1 cellular context compared by ENCODE assay signal in the genomic region with DNA sequence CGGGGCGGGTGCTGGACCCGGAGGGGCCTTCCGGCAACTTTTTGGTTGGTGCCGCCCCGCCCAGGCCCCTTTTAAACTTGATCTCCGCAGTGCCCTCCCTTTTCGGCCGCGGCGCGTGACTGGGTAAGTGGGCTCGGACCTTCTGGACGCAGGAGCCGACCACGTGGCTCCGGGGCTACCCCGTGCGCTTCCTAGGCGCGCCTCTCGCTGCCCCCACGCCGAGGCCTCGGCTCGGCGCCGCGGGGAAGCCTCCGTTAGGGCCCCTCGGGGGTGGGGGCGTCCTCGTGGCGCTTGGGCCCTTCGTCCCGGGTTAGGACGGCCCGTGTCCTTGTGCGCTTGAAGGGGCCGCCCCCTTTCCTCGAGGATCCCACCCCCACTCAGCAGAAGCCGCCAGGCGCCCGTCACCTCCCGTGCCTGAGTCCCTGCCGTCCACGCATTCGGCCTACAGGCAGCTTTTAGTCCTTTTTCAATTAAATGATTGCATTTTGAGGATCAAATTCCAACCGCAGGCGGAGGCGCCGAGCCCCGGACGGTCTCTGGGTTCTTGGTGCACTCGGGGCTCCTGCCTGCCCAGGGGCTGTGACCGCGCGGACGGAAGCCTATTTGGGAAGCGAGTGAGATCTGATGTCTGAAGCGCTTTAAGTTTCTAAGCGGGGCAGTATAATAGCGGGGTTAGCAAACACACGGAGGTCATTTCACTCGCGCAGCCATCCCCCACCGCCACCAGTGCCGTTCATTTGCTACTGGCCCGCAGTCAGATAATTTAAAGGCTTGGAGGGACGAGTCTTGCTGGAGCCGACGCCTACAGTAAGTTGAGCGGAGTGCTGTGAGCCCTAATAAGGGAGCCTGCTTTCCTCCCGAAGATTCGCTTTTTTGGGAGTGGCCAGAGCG.
TF ChIP-seq lines count a peak whose summit lies in the region.

No MANE protein-coding gene starts in this region.

TF ChIP-seq in K562, 482 proteins besides CTCF, POLR2A, EP300 and RAD21 (continued from another document and continues in another):
- TF ChIP-seq ZNF583 (CRISPR knock-in tag; IDR thresholded peaks at IDR 0.05) (peak; percentile 55; the same call in 1 of the 2 replicates), PRDM10 (IDR thresholded peaks at IDR 0.05; ENCODE audit: partially characterized antibody) (peak; percentile 64), PHTF2 (CRISPR knock-in tag; IDR thresholded peaks at IDR 0.05) (no peak), JUN (IDR thresholded peaks at IDR 0.05; ENCODE audit: borderline replicate concordance, low read depth, low read length) (peak; percentile 73; the same call in 1 of the 2 replicates), JUN (CRISPR knock-in tag; IDR thresholded peaks at IDR 0.05; ENCODE audit: borderline replicate concordance) (no peak), HCFC1 (IDR thresholded peaks at IDR 0.05; ENCODE audit: low read depth, low read length) (peak; percentile 5; the same call in 1 of the 2 replicates), SP1 (CRISPR knock-in tag; IDR thresholded peaks at IDR 0.05) (peak; percentile 56), TRIM24 (IDR thresholded peaks at IDR 0.05) (peak in 1 of 2 experiments; percentile 40; a peak in 1 of 4 replicates), FOXA1 (IDR thresholded peaks at IDR 0.05; ENCODE audit: borderline replicate concordance) (no peak), ZNF175 (CRISPR knock-in tag; IDR thresholded peaks at IDR 0.05; ENCODE audit: low read depth) (no peak), NFIC (IDR thresholded peaks at IDR 0.05) (peak; percentile 25; the same call in 1 of the 2 replicates), NRF1 (conservative IDR thresholded peaks at IDR 0.05 in 1 of 2, IDR thresholded peaks at IDR 0.05 in 1 of 2) (peak; percentile 43 to 56; a peak in 3 of 4 replicates), DACH1 (IDR thresholded peaks at IDR 0.05; ENCODE audit: partially characterized antibody) (peak; percentile 21), VEZF1 (CRISPR knock-in tag; IDR thresholded peaks at IDR 0.05) (peak; percentile 99), POLR2G (IDR thresholded peaks at IDR 0.05; ENCODE audit: low read depth, low read length) (peak; percentile 98), CXXC5 (CRISPR knock-in tag; IDR thresholded peaks at IDR 0.05) (peak; percentile 93), SNRNP70 (optimal IDR thresholded peaks at IDR 0.05; ENCODE audit: low read depth, low read length) (peak; percentile 48), PHF8 (IDR thresholded peaks at IDR 0.05; ENCODE audit: borderline replicate concordance, low read length) (peak; percentile 82), L3MBTL2 (IDR thresholded peaks at IDR 0.05) (peak; percentile 98), PRMT5 (CRISPR knock-in tag; IDR thresholded peaks at IDR 0.05) (peak; percentile 55; the same call in 1 of the 2 replicates), RBBP5 (IDR thresholded peaks at IDR 0.05; ENCODE audit: borderline replicate concordance, insufficient read depth, low read length, poor library complexity, severe bottlenecking) (peak; percentile 39), TEAD1 (CRISPR knock-in tag; IDR thresholded peaks at IDR 0.05) (0 out of 4 replicates have a peak, but pooled peaks of 1 of the 2 experiments have one; percentile 37), NFIX (CRISPR knock-in tag; IDR thresholded peaks at IDR 0.05; ENCODE audit: low read depth) (no peak), CCNT2 (IDR thresholded peaks at IDR 0.05; ENCODE audit: borderline replicate concordance, extremely low read depth, insufficient read length, low read depth, low read length) (peak; percentile 89), ZFX (CRISPR knock-in tag; IDR thresholded peaks at IDR 0.05) (peak; percentile 97), NR3C1 (CRISPR knock-in tag; IDR thresholded peaks at IDR 0.05) (peak; percentile 86; the same call in 1 of the 2 replicates), ZNF24 (IDR thresholded peaks at IDR 0.05) (no peak), HES1 (IDR thresholded peaks at IDR 0.05; ENCODE audit: low read depth) (0 out of 2 replicates have a peak, but pooled peaks have one; percentile 9), NR2C2 (CRISPR knock-in tag; IDR thresholded peaks at IDR 0.05) (peak; percentile 38), NR2C2 (tag; IDR thresholded peaks at IDR 0.05) (peak; percentile 65), SIRT6 (IDR thresholded peaks at IDR 0.05; ENCODE audit: low read depth, low read length) (no peak), NEUROD1 (IDR thresholded peaks at IDR 0.05; ENCODE audit: borderline replicate concordance, low read depth, low read length, partially characterized antibody) (no peak), MYBL2 (IDR thresholded peaks at IDR 0.05; ENCODE audit: low read depth) (peak; percentile 35; the same call in 1 of the 2 replicates), MYBL2 (CRISPR knock-in tag; IDR thresholded peaks at IDR 0.05; ENCODE audit: borderline replicate concordance) (no peak), ZNF239 (CRISPR knock-in tag; IDR thresholded peaks at IDR 0.05) (no peak), FOXK1 (CRISPR knock-in tag; IDR thresholded peaks at IDR 0.05; ENCODE audit: borderline replicate concordance) (no peak), ZC3H4 (CRISPR knock-in tag; IDR thresholded peaks at IDR 0.05; ENCODE audit: borderline replicate concordance) (no peak), TOE1 (IDR thresholded peaks at IDR 0.05; ENCODE audit: borderline replicate concordance) (peak; percentile 80), TOE1 (CRISPR knock-in tag; IDR thresholded peaks at IDR 0.05; ENCODE audit: borderline replicate concordance, low read depth) (no peak), TAF1 (IDR thresholded peaks at IDR 0.05; ENCODE audit: control insufficient read depth, extremely low read depth, insufficient read depth, low read length, severe bottlenecking) (peak; percentile 72)
- TF ChIP-seq, protein P1, sequence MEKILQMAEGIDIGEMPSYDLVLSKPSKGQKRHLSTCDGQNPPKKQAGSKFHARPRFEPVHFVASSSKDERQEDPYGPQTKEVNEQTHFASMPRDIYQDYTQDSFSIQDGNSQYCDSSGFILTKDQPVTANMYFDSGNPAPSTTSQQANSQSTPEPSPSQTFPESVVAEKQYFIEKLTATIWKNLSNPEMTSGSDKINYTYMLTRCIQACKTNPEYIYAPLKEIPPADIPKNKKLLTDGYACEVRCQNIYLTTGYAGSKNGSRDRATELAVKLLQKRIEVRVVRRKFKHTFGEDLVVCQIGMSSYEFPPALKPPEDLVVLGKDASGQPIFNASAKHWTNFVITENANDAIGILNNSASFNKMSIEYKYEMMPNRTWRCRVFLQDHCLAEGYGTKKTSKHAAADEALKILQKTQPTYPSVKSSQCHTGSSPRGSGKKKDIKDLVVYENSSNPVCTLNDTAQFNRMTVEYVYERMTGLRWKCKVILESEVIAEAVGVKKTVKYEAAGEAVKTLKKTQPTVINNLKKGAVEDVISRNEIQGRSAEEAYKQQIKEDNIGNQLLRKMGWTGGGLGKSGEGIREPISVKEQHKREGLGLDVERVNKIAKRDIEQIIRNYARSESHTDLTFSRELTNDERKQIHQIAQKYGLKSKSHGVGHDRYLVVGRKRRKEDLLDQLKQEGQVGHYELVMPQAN (IDR thresholded peaks at IDR 0.05; ENCODE audit: borderline replicate concordance): peak; percentile 86; the same call in 1 of the 2 replicates
- TF ChIP-seq, protein P2, sequence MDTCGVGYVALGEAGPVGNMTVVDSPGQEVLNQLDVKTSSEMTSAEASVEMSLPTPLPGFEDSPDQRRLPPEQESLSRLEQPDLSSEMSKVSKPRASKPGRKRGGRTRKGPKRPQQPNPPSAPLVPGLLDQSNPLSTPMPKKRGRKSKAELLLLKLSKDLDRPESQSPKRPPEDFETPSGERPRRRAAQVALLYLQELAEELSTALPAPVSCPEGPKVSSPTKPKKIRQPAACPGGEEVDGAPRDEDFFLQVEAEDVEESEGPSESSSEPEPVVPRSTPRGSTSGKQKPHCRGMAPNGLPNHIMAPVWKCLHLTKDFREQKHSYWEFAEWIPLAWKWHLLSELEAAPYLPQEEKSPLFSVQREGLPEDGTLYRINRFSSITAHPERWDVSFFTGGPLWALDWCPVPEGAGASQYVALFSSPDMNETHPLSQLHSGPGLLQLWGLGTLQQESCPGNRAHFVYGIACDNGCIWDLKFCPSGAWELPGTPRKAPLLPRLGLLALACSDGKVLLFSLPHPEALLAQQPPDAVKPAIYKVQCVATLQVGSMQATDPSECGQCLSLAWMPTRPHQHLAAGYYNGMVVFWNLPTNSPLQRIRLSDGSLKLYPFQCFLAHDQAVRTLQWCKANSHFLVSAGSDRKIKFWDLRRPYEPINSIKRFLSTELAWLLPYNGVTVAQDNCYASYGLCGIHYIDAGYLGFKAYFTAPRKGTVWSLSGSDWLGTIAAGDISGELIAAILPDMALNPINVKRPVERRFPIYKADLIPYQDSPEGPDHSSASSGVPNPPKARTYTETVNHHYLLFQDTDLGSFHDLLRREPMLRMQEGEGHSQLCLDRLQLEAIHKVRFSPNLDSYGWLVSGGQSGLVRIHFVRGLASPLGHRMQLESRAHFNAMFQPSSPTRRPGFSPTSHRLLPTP (IDR thresholded peaks at IDR 0.05; ENCODE audit: borderline replicate concordance, extremely low read depth, insufficient read length): no peak
- TF ChIP-seq, protein P3, sequence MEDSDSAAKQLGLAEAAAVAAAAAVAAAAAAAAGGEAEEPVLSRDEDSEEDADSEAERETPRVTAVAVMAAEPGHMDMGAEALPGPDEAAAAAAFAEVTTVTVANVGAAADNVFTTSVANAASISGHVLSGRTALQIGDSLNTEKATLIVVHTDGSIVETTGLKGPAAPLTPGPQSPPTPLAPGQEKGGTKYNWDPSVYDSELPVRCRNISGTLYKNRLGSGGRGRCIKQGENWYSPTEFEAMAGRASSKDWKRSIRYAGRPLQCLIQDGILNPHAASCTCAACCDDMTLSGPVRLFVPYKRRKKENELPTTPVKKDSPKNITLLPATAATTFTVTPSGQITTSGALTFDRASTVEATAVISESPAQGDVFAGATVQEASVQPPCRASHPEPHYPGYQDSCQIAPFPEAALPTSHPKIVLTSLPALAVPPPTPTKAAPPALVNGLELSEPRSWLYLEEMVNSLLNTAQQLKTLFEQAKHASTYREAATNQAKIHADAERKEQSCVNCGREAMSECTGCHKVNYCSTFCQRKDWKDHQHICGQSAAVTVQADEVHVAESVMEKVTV (CRISPR knock-in tag; IDR thresholded peaks at IDR 0.05): peak; percentile 1; the same call in 1 of the 2 replicates
- TF ChIP-seq, protein P4, sequence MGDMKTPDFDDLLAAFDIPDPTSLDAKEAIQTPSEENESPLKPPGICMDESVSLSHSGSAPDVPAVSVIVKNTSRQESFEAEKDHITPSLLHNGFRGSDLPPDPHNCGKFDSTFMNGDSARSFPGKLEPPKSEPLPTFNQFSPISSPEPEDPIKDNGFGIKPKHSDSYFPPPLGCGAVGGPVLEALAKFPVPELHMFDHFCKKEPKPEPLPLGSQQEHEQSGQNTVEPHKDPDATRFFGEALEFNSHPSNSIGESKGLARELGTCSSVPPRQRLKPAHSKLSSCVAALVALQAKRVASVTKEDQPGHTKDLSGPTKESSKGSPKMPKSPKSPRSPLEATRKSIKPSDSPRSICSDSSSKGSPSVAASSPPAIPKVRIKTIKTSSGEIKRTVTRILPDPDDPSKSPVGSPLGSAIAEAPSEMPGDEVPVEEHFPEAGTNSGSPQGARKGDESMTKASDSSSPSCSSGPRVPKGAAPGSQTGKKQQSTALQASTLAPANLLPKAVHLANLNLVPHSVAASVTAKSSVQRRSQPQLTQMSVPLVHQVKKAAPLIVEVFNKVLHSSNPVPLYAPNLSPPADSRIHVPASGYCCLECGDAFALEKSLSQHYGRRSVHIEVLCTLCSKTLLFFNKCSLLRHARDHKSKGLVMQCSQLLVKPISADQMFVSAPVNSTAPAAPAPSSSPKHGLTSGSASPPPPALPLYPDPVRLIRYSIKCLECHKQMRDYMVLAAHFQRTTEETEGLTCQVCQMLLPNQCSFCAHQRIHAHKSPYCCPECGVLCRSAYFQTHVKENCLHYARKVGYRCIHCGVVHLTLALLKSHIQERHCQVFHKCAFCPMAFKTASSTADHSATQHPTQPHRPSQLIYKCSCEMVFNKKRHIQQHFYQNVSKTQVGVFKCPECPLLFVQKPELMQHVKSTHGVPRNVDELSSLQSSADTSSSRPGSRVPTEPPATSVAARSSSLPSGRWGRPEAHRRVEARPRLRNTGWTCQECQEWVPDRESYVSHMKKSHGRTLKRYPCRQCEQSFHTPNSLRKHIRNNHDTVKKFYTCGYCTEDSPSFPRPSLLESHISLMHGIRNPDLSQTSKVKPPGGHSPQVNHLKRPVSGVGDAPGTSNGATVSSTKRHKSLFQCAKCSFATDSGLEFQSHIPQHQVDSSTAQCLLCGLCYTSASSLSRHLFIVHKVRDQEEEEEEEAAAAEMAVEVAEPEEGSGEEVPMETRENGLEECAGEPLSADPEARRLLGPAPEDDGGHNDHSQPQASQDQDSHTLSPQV (IDR thresholded peaks at IDR 0.05): peak; percentile 90
